In genomic region chr5:168382421-168382820, GRCh38 we compare ENCODE assay signal across 15 cellular contexts.
"Had no signal": no experiment of that assay in that cellular context is flagged by ENCODE, and none has a peak within 500 bp of the region (broad histone marks: within the 10 kb centered on the region; RNA-seq: fewer than 3 reads in every experiment).

No MANE protein-coding gene starts in this region.

- ATAC-seq: stimulated activated naive CD8-positive, alpha-beta T cell treated with anti-CD3 and anti-CD28 coated beads, Interleukin-15, Interleukin-2, amounts not matched to agents 100 U/mL and 50 U/mL, for 24 hours had no signal

- H3K36me3 ChIP-seq: tibial artery had no signal

- H3K4me3 ChIP-seq: lung, tibial artery had no signal

- H3K27ac ChIP-seq: tibial artery had no signal

- H3K4me1 ChIP-seq: tibial artery had no signal

- DNase-seq: activated CD4-positive, alpha-beta T cell treated with anti-CD3 and anti-CD28 coated beads, Interleukin-2, amount 50 U/mL, for 1 hour; activated CD8-positive, alpha-beta memory T cell treated with anti-CD3 and anti-CD28 coated beads, Interleukin-2, amount 50 U/mL, for 4 hours; activated gamma-delta T cell; activated T-cell treated with anti-CD3 and anti-CD28 coated beads, Interleukin-2, amount 50 U/mL, for 72 hours; amniotic stem cell; foreskin melanocyte; glutamatergic neuron; hypothalamus; nephron progenitor cell; nucleus accumbens; stimulated activated naive CD8-positive, alpha-beta T cell treated with anti-CD3 and anti-CD28 coated beads, Interleukin-15, Interleukin-2, amounts not matched to agents 100 U/mL and 50 U/mL, for 24 hours; substantia nigra; T-cell; tibial artery had no signal

- H3K27me3 ChIP-seq: tibial artery had no signal
